In the genomic region with DNA sequence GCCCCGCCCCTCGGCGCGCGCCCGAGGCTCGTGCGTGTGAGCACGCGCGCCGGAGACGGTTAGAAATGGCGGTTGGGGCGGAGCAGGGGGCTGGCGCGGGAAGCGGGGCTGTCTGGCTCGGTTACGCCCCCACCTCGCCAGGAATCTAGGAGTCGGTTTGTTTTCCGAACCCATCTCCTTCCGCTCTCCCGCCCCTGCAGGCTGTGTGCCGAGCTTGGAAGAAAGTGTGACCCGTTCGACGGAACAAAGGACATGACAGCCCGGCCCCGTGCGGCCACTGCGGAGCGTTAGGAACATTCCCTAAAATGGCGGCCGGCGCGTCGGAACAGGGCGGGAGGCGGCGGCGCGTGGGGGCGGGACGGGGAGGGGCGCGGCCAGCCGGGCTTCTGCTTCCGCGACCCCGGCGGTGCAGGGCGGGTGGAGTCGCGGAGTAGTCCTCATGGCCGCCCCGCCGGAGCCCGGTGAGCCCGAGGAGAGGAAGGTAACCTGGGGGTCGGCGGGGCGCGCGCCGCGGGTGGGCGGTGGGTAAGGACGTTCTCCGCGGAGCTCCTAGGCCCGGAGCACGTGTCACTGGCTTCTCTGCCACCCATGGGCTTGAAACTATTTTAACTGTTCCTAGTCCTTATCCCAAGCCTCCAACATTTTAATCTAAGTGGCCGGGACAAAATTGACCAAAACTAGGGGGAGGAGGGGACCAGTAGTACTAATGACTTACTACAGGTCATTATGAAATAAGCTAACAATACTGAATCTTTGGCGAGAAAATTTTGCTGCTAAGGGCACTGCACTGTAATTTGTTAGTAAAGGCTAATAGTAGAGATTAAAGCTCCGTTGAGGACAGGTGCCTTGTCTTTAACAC, we compare ENCODE assay signal across 1 cellular context.
TF ChIP-seq lines count a peak whose summit lies in the region.

A gene with protein sequence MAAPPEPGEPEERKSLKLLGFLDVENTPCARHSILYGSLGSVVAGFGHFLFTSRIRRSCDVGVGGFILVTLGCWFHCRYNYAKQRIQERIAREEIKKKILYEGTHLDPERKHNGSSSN (plus strand): TSS at position 383 of the 859 bp plus-strand sequence. CDS start 57 bp downstream, at position 440.

TF ChIP-seq in K562, 482 proteins besides CTCF, POLR2A, EP300 and RAD21 (continued from another document and continues in another):
- TF ChIP-seq, protein P1, sequence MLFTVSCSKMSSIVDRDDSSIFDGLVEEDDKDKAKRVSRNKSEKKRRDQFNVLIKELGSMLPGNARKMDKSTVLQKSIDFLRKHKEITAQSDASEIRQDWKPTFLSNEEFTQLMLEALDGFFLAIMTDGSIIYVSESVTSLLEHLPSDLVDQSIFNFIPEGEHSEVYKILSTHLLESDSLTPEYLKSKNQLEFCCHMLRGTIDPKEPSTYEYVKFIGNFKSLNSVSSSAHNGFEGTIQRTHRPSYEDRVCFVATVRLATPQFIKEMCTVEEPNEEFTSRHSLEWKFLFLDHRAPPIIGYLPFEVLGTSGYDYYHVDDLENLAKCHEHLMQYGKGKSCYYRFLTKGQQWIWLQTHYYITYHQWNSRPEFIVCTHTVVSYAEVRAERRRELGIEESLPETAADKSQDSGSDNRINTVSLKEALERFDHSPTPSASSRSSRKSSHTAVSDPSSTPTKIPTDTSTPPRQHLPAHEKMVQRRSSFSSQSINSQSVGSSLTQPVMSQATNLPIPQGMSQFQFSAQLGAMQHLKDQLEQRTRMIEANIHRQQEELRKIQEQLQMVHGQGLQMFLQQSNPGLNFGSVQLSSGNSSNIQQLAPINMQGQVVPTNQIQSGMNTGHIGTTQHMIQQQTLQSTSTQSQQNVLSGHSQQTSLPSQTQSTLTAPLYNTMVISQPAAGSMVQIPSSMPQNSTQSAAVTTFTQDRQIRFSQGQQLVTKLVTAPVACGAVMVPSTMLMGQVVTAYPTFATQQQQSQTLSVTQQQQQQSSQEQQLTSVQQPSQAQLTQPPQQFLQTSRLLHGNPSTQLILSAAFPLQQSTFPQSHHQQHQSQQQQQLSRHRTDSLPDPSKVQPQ (CRISPR knock-in tag; IDR thresholded peaks at IDR 0.05; ENCODE audit: borderline replicate concordance): no peak
- TF ChIP-seq, protein P2, sequence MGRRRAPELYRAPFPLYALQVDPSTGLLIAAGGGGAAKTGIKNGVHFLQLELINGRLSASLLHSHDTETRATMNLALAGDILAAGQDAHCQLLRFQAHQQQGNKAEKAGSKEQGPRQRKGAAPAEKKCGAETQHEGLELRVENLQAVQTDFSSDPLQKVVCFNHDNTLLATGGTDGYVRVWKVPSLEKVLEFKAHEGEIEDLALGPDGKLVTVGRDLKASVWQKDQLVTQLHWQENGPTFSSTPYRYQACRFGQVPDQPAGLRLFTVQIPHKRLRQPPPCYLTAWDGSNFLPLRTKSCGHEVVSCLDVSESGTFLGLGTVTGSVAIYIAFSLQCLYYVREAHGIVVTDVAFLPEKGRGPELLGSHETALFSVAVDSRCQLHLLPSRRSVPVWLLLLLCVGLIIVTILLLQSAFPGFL (CRISPR knock-in tag; IDR thresholded peaks at IDR 0.05): no peak
- TF ChIP-seq ESRRB (CRISPR knock-in tag; IDR thresholded peaks at IDR 0.05; ENCODE audit: borderline replicate concordance): 0 out of 2 replicates have a peak, but pooled peaks have one; percentile 13
- TF ChIP-seq, protein P3, sequence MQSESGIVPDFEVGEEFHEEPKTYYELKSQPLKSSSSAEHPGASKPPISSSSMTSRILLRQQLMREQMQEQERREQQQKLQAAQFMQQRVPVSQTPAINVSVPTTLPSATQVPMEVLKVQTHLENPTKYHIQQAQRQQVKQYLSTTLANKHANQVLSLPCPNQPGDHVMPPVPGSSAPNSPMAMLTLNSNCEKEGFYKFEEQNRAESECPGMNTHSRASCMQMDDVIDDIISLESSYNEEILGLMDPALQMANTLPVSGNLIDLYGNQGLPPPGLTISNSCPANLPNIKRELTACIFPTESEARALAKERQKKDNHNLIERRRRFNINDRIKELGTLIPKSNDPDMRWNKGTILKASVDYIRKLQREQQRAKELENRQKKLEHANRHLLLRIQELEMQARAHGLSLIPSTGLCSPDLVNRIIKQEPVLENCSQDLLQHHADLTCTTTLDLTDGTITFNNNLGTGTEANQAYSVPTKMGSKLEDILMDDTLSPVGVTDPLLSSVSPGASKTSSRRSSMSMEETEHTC (IDR thresholded peaks at IDR 0.05): peak; percentile 84
- TF ChIP-seq, protein P4, sequence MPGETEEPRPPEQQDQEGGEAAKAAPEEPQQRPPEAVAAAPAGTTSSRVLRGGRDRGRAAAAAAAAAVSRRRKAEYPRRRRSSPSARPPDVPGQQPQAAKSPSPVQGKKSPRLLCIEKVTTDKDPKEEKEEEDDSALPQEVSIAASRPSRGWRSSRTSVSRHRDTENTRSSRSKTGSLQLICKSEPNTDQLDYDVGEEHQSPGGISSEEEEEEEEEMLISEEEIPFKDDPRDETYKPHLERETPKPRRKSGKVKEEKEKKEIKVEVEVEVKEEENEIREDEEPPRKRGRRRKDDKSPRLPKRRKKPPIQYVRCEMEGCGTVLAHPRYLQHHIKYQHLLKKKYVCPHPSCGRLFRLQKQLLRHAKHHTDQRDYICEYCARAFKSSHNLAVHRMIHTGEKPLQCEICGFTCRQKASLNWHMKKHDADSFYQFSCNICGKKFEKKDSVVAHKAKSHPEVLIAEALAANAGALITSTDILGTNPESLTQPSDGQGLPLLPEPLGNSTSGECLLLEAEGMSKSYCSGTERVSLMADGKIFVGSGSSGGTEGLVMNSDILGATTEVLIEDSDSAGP (CRISPR knock-in tag; IDR thresholded peaks at IDR 0.05): no peak
- TF ChIP-seq POLR2AphosphoS5 (IDR thresholded peaks at IDR 0.05; ENCODE audit: control insufficient read depth, insufficient read depth, low read depth, low read length): peak; percentile 87
- TF ChIP-seq, protein P5, sequence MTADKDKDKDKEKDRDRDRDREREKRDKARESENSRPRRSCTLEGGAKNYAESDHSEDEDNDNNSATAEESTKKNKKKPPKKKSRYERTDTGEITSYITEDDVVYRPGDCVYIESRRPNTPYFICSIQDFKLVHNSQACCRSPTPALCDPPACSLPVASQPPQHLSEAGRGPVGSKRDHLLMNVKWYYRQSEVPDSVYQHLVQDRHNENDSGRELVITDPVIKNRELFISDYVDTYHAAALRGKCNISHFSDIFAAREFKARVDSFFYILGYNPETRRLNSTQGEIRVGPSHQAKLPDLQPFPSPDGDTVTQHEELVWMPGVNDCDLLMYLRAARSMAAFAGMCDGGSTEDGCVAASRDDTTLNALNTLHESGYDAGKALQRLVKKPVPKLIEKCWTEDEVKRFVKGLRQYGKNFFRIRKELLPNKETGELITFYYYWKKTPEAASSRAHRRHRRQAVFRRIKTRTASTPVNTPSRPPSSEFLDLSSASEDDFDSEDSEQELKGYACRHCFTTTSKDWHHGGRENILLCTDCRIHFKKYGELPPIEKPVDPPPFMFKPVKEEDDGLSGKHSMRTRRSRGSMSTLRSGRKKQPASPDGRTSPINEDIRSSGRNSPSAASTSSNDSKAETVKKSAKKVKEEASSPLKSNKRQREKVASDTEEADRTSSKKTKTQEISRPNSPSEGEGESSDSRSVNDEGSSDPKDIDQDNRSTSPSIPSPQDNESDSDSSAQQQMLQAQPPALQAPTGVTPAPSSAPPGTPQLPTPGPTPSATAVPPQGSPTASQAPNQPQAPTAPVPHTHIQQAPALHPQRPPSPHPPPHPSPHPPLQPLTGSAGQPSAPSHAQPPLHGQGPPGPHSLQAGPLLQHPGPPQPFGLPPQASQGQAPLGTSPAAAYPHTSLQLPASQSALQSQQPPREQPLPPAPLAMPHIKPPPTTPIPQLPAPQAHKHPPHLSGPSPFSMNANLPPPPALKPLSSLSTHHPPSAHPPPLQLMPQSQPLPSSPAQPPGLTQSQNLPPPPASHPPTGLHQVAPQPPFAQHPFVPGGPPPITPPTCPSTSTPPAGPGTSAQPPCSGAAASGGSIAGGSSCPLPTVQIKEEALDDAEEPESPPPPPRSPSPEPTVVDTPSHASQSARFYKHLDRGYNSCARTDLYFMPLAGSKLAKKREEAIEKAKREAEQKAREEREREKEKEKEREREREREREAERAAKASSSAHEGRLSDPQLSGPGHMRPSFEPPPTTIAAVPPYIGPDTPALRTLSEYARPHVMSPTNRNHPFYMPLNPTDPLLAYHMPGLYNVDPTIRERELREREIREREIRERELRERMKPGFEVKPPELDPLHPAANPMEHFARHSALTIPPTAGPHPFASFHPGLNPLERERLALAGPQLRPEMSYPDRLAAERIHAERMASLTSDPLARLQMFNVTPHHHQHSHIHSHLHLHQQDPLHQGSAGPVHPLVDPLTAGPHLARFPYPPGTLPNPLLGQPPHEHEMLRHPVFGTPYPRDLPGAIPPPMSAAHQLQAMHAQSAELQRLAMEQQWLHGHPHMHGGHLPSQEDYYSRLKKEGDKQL (CRISPR knock-in tag; IDR thresholded peaks at IDR 0.05; ENCODE audit: borderline replicate concordance): no peak
- TF ChIP-seq, protein P6, sequence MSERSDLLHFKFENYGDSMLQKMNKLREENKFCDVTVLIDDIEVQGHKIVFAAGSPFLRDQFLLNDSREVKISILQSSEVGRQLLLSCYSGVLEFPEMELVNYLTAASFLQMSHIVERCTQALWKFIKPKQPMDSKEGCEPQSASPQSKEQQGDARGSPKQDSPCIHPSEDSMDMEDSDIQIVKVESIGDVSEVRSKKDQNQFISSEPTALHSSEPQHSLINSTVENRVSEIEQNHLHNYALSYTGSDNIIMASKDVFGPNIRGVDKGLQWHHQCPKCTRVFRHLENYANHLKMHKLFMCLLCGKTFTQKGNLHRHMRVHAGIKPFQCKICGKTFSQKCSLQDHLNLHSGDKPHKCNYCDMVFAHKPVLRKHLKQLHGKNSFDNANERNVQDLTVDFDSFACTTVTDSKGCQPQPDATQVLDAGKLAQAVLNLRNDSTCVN (CRISPR knock-in tag; IDR thresholded peaks at IDR 0.05): peak; percentile 76
- no peak for TF ChIP-seq MAFF (IDR thresholded peaks at IDR 0.05; ENCODE audit: low read length)
- TF ChIP-seq ZNF589 (CRISPR knock-in tag; IDR thresholded peaks at IDR 0.05; ENCODE audit: low read depth): peak; percentile 92
- TF ChIP-seq ARID1B (IDR thresholded peaks at IDR 0.05): 0 out of 2 replicates have a peak, but pooled peaks have one; percentile 11
- no peak for TF ChIP-seq CEBPG (CRISPR knock-in tag; IDR thresholded peaks at IDR 0.05)
- no peak for TF ChIP-seq CEBPG (tag; conservative IDR thresholded peaks at IDR 0.05 in 1 of 2, IDR thresholded peaks at IDR 0.05 in 1 of 2)
- TF ChIP-seq NRF1 (conservative IDR thresholded peaks at IDR 0.05 in 1 of 2, IDR thresholded peaks at IDR 0.05 in 1 of 2): peak; percentile 73 to 75
- peak; percentile 84 for TF ChIP-seq RBM22 (IDR thresholded peaks at IDR 0.05; ENCODE audit: low read depth, low read length, poor library complexity, severe bottlenecking)
- TF ChIP-seq IRF2 (CRISPR knock-in tag; IDR thresholded peaks at IDR 0.05): no peak
- no peak; the same call in 1 of the 2 replicates for TF ChIP-seq HMG20A (CRISPR knock-in tag; conservative IDR thresholded peaks at IDR 0.05)
- no peak for TF ChIP-seq ZNF764 (CRISPR knock-in tag; IDR thresholded peaks at IDR 0.05; ENCODE audit: low read depth)
- TF ChIP-seq NELFE (IDR thresholded peaks at IDR 0.05; ENCODE audit: insufficient read depth, insufficient read length): no peak
- TF ChIP-seq TAF15 (IDR thresholded peaks at IDR 0.05; ENCODE audit: low read depth, low read length): no peak
- no peak for TF ChIP-seq HDAC2 (IDR thresholded peaks at IDR 0.05)
- peak; percentile 86 for TF ChIP-seq ZNF584 (CRISPR knock-in tag; IDR thresholded peaks at IDR 0.05; ENCODE audit: low read depth)
- TF ChIP-seq HOXB6 (CRISPR knock-in tag; IDR thresholded peaks at IDR 0.05; ENCODE audit: borderline replicate concordance): no peak
- TF ChIP-seq, protein P7, sequence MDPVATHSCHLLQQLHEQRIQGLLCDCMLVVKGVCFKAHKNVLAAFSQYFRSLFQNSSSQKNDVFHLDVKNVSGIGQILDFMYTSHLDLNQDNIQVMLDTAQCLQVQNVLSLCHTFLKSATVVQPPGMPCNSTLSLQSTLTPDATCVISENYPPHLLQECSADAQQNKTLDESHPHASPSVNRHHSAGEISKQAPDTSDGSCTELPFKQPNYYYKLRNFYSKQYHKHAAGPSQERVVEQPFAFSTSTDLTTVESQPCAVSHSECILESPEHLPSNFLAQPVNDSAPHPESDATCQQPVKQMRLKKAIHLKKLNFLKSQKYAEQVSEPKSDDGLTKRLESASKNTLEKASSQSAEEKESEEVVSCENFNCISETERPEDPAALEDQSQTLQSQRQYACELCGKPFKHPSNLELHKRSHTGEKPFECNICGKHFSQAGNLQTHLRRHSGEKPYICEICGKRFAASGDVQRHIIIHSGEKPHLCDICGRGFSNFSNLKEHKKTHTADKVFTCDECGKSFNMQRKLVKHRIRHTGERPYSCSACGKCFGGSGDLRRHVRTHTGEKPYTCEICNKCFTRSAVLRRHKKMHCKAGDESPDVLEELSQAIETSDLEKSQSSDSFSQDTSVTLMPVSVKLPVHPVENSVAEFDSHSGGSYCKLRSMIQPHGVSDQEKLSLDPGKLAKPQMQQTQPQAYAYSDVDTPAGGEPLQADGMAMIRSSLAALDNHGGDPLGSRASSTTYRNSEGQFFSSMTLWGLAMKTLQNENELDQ (CRISPR knock-in tag; IDR thresholded peaks at IDR 0.05; ENCODE audit: borderline replicate concordance): no peak
- TF ChIP-seq, protein P8, sequence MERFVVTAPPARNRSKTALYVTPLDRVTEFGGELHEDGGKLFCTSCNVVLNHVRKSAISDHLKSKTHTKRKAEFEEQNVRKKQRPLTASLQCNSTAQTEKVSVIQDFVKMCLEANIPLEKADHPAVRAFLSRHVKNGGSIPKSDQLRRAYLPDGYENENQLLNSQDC (CRISPR knock-in tag; IDR thresholded peaks at IDR 0.05): peak; percentile 88
- TF ChIP-seq POLR3A (IDR thresholded peaks at IDR 0.05; ENCODE audit: borderline replicate concordance, extremely low read depth, insufficient read depth, insufficient read length): no peak
- TF ChIP-seq GABPB1 (CRISPR knock-in tag; IDR thresholded peaks at IDR 0.05): peak; percentile 63; the same call in 1 of the 2 replicates
- peak; percentile 64 for TF ChIP-seq CCNT2 (IDR thresholded peaks at IDR 0.05; ENCODE audit: borderline replicate concordance, extremely low read depth, insufficient read length, low read depth, low read length)
- no peak for TF ChIP-seq SAFB2 (IDR thresholded peaks at IDR 0.05; ENCODE audit: borderline replicate concordance, low read depth, low read length, severe bottlenecking)
- no peak for TF ChIP-seq XRCC3 (IDR thresholded peaks at IDR 0.05)
- peak in 1 of 2 experiments; percentile 89; a peak in 3 of 4 replicates for TF ChIP-seq TEAD1 (CRISPR knock-in tag; IDR thresholded peaks at IDR 0.05)
- no peak; the same call in 1 of the 2 replicates for TF ChIP-seq ATF7 (IDR thresholded peaks at IDR 0.05)
- TF ChIP-seq FUS (optimal IDR thresholded peaks at IDR 0.05; ENCODE audit: low read depth, low read length): no peak
- peak; percentile 89 for TF ChIP-seq POLR2B (IDR thresholded peaks at IDR 0.05; ENCODE audit: low read depth, partially characterized antibody)
- no peak for TF ChIP-seq ZNF12 (CRISPR knock-in tag; IDR thresholded peaks at IDR 0.05)
- no peak for TF ChIP-seq ZNF282 (CRISPR knock-in tag; IDR thresholded peaks at IDR 0.05)
- TF ChIP-seq ZNF707 (CRISPR knock-in tag; conservative IDR thresholded peaks at IDR 0.05): no peak
- TF ChIP-seq ZNF780A (CRISPR knock-in tag; IDR thresholded peaks at IDR 0.05): peak; percentile 84; the same call in 1 of the 2 replicates
- TF ChIP-seq, protein P9, sequence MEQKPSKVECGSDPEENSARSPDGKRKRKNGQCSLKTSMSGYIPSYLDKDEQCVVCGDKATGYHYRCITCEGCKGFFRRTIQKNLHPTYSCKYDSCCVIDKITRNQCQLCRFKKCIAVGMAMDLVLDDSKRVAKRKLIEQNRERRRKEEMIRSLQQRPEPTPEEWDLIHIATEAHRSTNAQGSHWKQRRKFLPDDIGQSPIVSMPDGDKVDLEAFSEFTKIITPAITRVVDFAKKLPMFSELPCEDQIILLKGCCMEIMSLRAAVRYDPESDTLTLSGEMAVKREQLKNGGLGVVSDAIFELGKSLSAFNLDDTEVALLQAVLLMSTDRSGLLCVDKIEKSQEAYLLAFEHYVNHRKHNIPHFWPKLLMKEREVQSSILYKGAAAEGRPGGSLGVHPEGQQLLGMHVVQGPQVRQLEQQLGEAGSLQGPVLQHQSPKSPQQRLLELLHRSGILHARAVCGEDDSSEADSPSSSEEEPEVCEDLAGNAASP (IDR thresholded peaks at IDR 0.05): no peak
- TF ChIP-seq NUFIP1 (IDR thresholded peaks at IDR 0.05; ENCODE audit: partially characterized antibody): no peak
